ENCODE assay signal across 1 cellular context in genomic region chr13:54486421-54487166, GRCh38.
TF ChIP-seq lines count a peak whose summit lies in the region.

No MANE protein-coding gene starts in this region.

TF ChIP-seq in H1, 55 proteins besides CTCF, POLR2A, EP300 and RAD21 (continued from another document):
- no peak for TF ChIP-seq POU5F1 (IDR thresholded peaks at IDR 0.05; ENCODE audit: low read depth, low read length)
